3 cellular contexts compared by ENCODE assay signal in genomic region chr17:7459961-7460545, GRCh38.
A peak's percentile ranks its signal among the peaks of the same experiment; 100 is the strongest.
TF ChIP-seq lines count a peak whose summit lies in the region.

No MANE protein-coding gene starts in this region.

TF ChIP-seq in A549, 52 proteins besides CTCF, POLR2A, EP300 and RAD21:
- TF ChIP-seq CHD2 (IDR thresholded peaks at IDR 0.05; ENCODE audit: low read length, partially characterized antibody): no peak
- no peak for TF ChIP-seq REST (IDR thresholded peaks at IDR 0.05)
- no peak for TF ChIP-seq CBX2 (IDR thresholded peaks at IDR 0.05; ENCODE audit: borderline replicate concordance, low read depth)
- no peak for TF ChIP-seq HDAC2 (IDR thresholded peaks at IDR 0.05)
- TF ChIP-seq RCOR1 (IDR thresholded peaks at IDR 0.05; ENCODE audit: low read depth, low read length): no peak
- no peak for TF ChIP-seq ZSCAN20 (CRISPR knock-in tag; IDR thresholded peaks at IDR 0.05)
- TF ChIP-seq MAFK (IDR thresholded peaks at IDR 0.05; ENCODE audit: partially characterized antibody): no peak
- 0 out of 2 replicates have a peak, but pooled peaks have one; percentile 16 for TF ChIP-seq EHMT2 (IDR thresholded peaks at IDR 0.05; ENCODE audit: low read depth)

TF ChIP-seq in HEK293, 187 proteins besides CTCF, POLR2A, EP300 and RAD21:
- TF ChIP-seq HOXA7 (CRISPR knock-in tag; IDR thresholded peaks at IDR 0.05; ENCODE audit: borderline replicate concordance): no peak
- no peak for TF ChIP-seq ZNF514 (tag by site-specific recombination; IDR thresholded peaks at IDR 0.05)
- TF ChIP-seq HOXD13 (CRISPR knock-in tag; IDR thresholded peaks at IDR 0.05; ENCODE audit: borderline replicate concordance): no peak
- no peak for TF ChIP-seq BCL11B (tag by site-specific recombination; IDR thresholded peaks at IDR 0.05; ENCODE audit: low read depth)
- TF ChIP-seq ZNF202 (tag by site-specific recombination; IDR thresholded peaks at IDR 0.05; ENCODE audit: borderline replicate concordance): no peak
- TF ChIP-seq YY1 (tag by site-specific recombination; IDR thresholded peaks at IDR 0.05): no peak
- TF ChIP-seq ZNF292 (tag by site-specific recombination; IDR thresholded peaks at IDR 0.05; ENCODE audit: borderline replicate concordance, low read depth): no peak
- TF ChIP-seq WT1 (tag by site-specific recombination; IDR thresholded peaks at IDR 0.05): peak; percentile 76
- no peak for TF ChIP-seq ZIC2 (tag by site-specific recombination; IDR thresholded peaks at IDR 0.05)
- TF ChIP-seq YY2 (tag by site-specific recombination; IDR thresholded peaks at IDR 0.05): peak; percentile 51; the same call in 1 of the 2 replicates
- no peak for TF ChIP-seq ZNF621 (tag by site-specific recombination; IDR thresholded peaks at IDR 0.05)
- no peak for TF ChIP-seq ZNF112 (tag by site-specific recombination; IDR thresholded peaks at IDR 0.05)
- TF ChIP-seq PRDM10 (tag by site-specific recombination; IDR thresholded peaks at IDR 0.05): peak; percentile 80
- no peak for TF ChIP-seq ZNF157 (tag by site-specific recombination; IDR thresholded peaks at IDR 0.05)
- no peak for TF ChIP-seq ZNF791 (tag by site-specific recombination; IDR thresholded peaks at IDR 0.05)

TF ChIP-seq in GM12878, 131 proteins besides CTCF, POLR2A, EP300 and RAD21:
- peak; percentile 88 for TF ChIP-seq YY1 (IDR thresholded peaks at IDR 0.05; ENCODE audit: low read depth, low read length)
- no peak for TF ChIP-seq ZBTB11 (CRISPR knock-in tag; IDR thresholded peaks at IDR 0.05)
- TF ChIP-seq ZBED1 (IDR thresholded peaks at IDR 0.05; ENCODE audit: borderline replicate concordance): no peak
- TF ChIP-seq BCL3 (IDR thresholded peaks at IDR 0.05; ENCODE audit: borderline replicate concordance, insufficient read depth, low read depth, low read length, poor library complexity, severe bottlenecking): no peak
- TF ChIP-seq SMARCA5 (IDR thresholded peaks at IDR 0.05): no peak
- no peak for TF ChIP-seq MTA3 (IDR thresholded peaks at IDR 0.05; ENCODE audit: borderline replicate concordance, low read length)
